In the genomic region with DNA sequence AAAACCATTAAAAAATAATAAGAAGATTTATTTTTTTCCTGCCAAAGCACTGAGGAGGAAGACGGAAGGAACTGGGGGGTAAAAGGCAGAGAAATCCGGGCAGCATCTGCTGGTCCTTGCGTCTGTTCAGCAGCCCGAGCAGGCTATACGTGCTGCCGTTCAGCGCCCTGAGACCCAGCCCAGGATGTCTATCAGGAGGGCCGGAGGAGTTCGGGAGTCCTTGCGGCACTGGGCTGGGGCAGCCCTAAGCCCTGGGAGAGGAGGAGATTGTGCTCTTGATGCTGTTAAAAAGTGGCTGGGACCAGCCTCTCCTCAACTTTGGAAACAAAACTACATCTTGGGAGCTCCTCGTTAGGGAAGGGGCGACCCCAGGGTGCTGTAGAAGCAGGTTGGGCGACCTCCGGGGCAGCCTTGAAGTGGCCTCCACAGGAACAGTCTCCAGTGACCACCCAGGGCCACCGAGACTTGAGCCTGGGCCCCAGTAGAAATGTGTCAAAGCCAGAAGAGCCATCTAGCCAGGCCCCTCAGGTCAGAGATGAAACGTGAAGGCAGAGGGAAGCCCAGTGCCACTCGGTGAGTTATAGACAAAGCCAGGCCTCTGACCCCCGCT, we compare ENCODE assay signal across 9 cellular contexts. TPM values are rescaled to one million over a fixed set of nuclear protein-coding genes. Genes with fewer than 3 reads are reported as not detected.
DNase-seq lines count a peak whose midpoint lies in the region; ATAC-seq and TF ChIP-seq lines count a peak whose summit lies in the region.
"Had no signal": no experiment of that assay in that cellular context is flagged by ENCODE, and none has a peak within 500 bp of the region (broad histone marks: within the 10 kb centered on the region; RNA-seq: fewer than 3 reads in every experiment).

No MANE protein-coding gene starts in this region.

- H3K27ac Mint-ChIP-seq in activated T-cell treated with anti-CD3 and anti-CD28 coated beads, Interleukin-2, amount 50 U/mL, for 24 hours, result peak overlapping the region; percentile 81

- H3K36me3 ChIP-seq in ascending aorta, result no peaks in the 10 kb centered on the region
- H3K36me3 ChIP-seq in muscle layer of colon (ENCODE audit: insufficient read depth, low read length), result no peaks in the 10 kb centered on the region
- peaks cover 0 to 5% (median 0%) of the 10 kb centered on the region in 3 donors for H3K36me3 ChIP-seq in tibial nerve

- intact Hi-C loops in ascending aorta (cut with DNase I), result loop anchor here (1.0 to 2.0 kb wide), 3 partner anchors 18 to 128 kb away; a partner anchor contains a TSS

- H3K4me3 ChIP-seq in ascending aorta (no peak overlapping the region), muscle layer of colon (ENCODE audit: low read depth in 1 of 2, low read length in 2 of 2) (no peak overlapping the region), tibial nerve (no peak overlapping the region)

- H3K4me1 Mint-ChIP-seq in activated T-cell treated with anti-CD3 and anti-CD28 coated beads, Interleukin-2, amount 50 U/mL, for 24 hours (ENCODE audit: low read depth), result peaks cover 40% of the 10 kb centered on the region

- H3K27me3 ChIP-seq in ascending aorta (no peaks in the 10 kb centered on the region), muscle layer of colon (ENCODE audit: control insufficient read depth in 1 of 2, insufficient read depth in 2 of 2, low read length in 2 of 2) (no peaks in the 10 kb centered on the region), tibial nerve (no peaks in the 10 kb centered on the region)

- peak overlapping the region; percentile 71 for H3K4me3 Mint-ChIP-seq in activated T-cell treated with anti-CD3 and anti-CD28 coated beads, Interleukin-2, amount 50 U/mL, for 24 hours

- H3K9me3 ChIP-seq in ascending aorta (no peaks in the 10 kb centered on the region), muscle layer of colon (ENCODE audit: low read length) (no peaks in the 10 kb centered on the region), tibial nerve (no peaks in the 10 kb centered on the region)

- no peak for TF ChIP-seq EP300 in tibial nerve (IDR thresholded peaks at IDR 0.05)

- H3K27ac ChIP-seq in ascending aorta, result peak overlapping the region; percentile 94 to 96
- peak overlapping the region; percentile 34 for H3K27ac ChIP-seq in muscle layer of colon (ENCODE audit: low read depth, low read length)
- peak overlapping the region in 3 of 4 donors; percentile 64 to 82 (median 79) for H3K27ac ChIP-seq in tibial nerve

- no peak for ATAC-seq in HG03095 (IDR thresholded peaks at IDR 0.05; ENCODE audit: unreplicated experiment)

- H3K9me3 Mint-ChIP-seq in activated T-cell treated with anti-CD3 and anti-CD28 coated beads, Interleukin-2, amount 50 U/mL, for 24 hours, result no peaks in the 10 kb centered on the region

- TF ChIP-seq POLR2A in tibial nerve (IDR thresholded peaks at IDR 0.05), result no peak

- no peak for TF ChIP-seq CTCF in ascending aorta (IDR thresholded peaks at IDR 0.05)
- no peak for TF ChIP-seq CTCF in tibial nerve (IDR thresholded peaks at IDR 0.05)

- no peaks in the 10 kb centered on the region for H3K36me3 Mint-ChIP-seq in activated T-cell treated with anti-CD3 and anti-CD28 coated beads, Interleukin-2, amount 50 U/mL, for 24 hours (ENCODE audit: low read depth)

- 77 to 81% methylated on average over 17 to 18 of the region's 18 CpGs for WGBS in tibial nerve, 2 donors

- H3K27me3 Mint-ChIP-seq in activated T-cell treated with anti-CD3 and anti-CD28 coated beads, Interleukin-2, amount 50 U/mL, for 24 hours, result no peaks in the 10 kb centered on the region

- H3K4me1 ChIP-seq in ascending aorta (peaks cover 29 to 35% of the 10 kb centered on the region in 2 donors), muscle layer of colon (ENCODE audit: insufficient read depth, low read length) (peaks cover 23% of the 10 kb centered on the region), tibial nerve (peaks cover 0 to 47% (median 36%) of the 10 kb centered on the region in 4 donors)

- no peak overlapping the region for H3K9ac ChIP-seq in muscle layer of colon (ENCODE audit: low read length)

- DNase-seq in activated T-cell treated with anti-CD3 and anti-CD28 coated beads, Interleukin-2, amount 50 U/mL, for 24 hours, result no peak
- DNase-seq in activated T-cell treated with anti-CD3 and anti-CD28 coated beads, Interleukin-2, amount 50 U/mL, for 1 hour, result no peak
- no peak for DNase-seq in ascending aorta (ENCODE audit: low spot score in 2 of 2)
- no peak for DNase-seq in tibial nerve (ENCODE audit: low spot score in 2 of 2)
- no peak for DNase-seq in cortex of kidney (lab: John Stamatoyannopoulos, UW)
- DNase-seq in NCI-H345 (lab: John Stamatoyannopoulos, UW), result no peak
- DNase-seq: NCI-H2171 treated with DMSO at 0.1 percent for 48 hours had no signal

RNA-seq across cellular contexts. Expression of a gene that starts 14.3 kb away (rescaled TPM):
- total RNA-seq in ascending aorta (41.1 TPM), tibial nerve (10 to 100 TPM; 13.2 to 39.5 (median 18.0) TPM)

RNA-seq across cellular contexts. Expression of a gene that starts 18.0 kb away (rescaled TPM):
- total RNA-seq in ascending aorta (12.1 TPM), tibial nerve (10 to 100 TPM in 2 of 4 donors, 1 to 10 TPM in 2; 2.0 to 20.7 (median 7.7) TPM)

RNA-seq across cellular contexts. Expression of a gene that starts 59.3 kb away (rescaled TPM):
- total RNA-seq in ascending aorta, result 59.7 TPM
- total RNA-seq in tibial nerve, result 10 to 100 TPM; 73.5 to 94.8 (median 87.2) TPM

Comparison
In these comparisons a context has a peak if more than half of its experiments do, and no peak if none do; other contexts are left out.
1. H3K27ac ChIP-seq: peak in every context shown above with its lines; median percentile 95 in ascending aorta; 79 in tibial nerve; 34 in muscle layer of colon.